15 cellular contexts compared by ENCODE assay signal in genomic region chr3:106242779-106243178, GRCh38.
A peak's percentile ranks its signal among the peaks of the same experiment; 100 is the strongest.
DNase-seq lines count a peak whose midpoint lies in the region; ATAC-seq, FAIRE-seq and TF ChIP-seq lines count a peak whose summit lies in the region.
"Had no signal": no experiment of that assay in that cellular context is flagged by ENCODE, and none has a peak within 500 bp of the region (broad histone marks: within the 10 kb centered on the region; RNA-seq: fewer than 3 reads in every experiment).

No MANE protein-coding gene starts in this region.

- H3K27ac ChIP-seq in GM12878 (ENCODE audit: control insufficient read depth, insufficient read depth) (no peak overlapping the region; the same call in 1 of the 2 replicates), brain microvascular endothelial cell (no peak overlapping the region), pancreas (no peak overlapping the region)
- H3K27ac ChIP-seq: coronary artery, uterus had no signal

- H3K4me3 Mint-ChIP-seq in natural killer cell, result no peak overlapping the region
- H3K4me3 Mint-ChIP-seq: naive thymus-derived CD8-positive, alpha-beta T cell; T-helper 17 cell had no signal

- no peaks in the 10 kb centered on the region for H3K27me3 ChIP-seq in GM12878 (replicated peaks in 1 of 2; ENCODE audit: control insufficient read depth in 2 of 2, insufficient read depth in 2 of 2, low read length in 1 of 2)
- H3K27me3 ChIP-seq in brain microvascular endothelial cell (replicated peaks), result no peaks in the 10 kb centered on the region
- peaks cover 0 to 5% (median 0%) of the 10 kb centered on the region in 4 donors for H3K27me3 ChIP-seq in pancreas
- H3K27me3 ChIP-seq: uterus had no signal

- in situ Hi-C loops in GM12878 (cut with MboI) (no loop called here), brain microvascular endothelial cell (cut with HindIII; ENCODE audit: low pct_ligation_motif_present, low sequenced_read_pairs) (no loop called here)

- 0 out of 2 replicates have a peak, but pooled peaks have one; percentile 35 for TF ChIP-seq POLR2A in GM12878 (IDR thresholded peaks at IDR 0.05; ENCODE audit: low read depth, low read length)

- CTCF ChIA-PET in GM12878 (lab: Yijun Ruan, JAX), result no interaction called here

- H3K4me2 ChIP-seq in GM12878 (ENCODE audit: control insufficient read depth, insufficient read depth), result no peak overlapping the region

- TF ChIP-seq CTCF in GM10266 (IDR thresholded peaks at IDR 0.05; ENCODE audit: control insufficient read depth, insufficient read depth, low read depth, missing control alignments), result no peak
- no peak for TF ChIP-seq CTCF in GM12878 (IDR thresholded peaks at IDR 0.05 in 2 of 3, conservative IDR thresholded peaks at IDR 0.05 in 1 of 3; ENCODE audit: control insufficient read depth in 2 of 3, extremely low read depth in 1 of 3, insufficient read depth in 1 of 3, low read depth in 3 of 3, low read length in 3 of 3)
- no peak for TF ChIP-seq CTCF in brain microvascular endothelial cell (IDR thresholded peaks at IDR 0.05; ENCODE audit: low read depth, low read length, missing control alignments)
- no peak for TF ChIP-seq CTCF in natural killer cell (IDR thresholded peaks at IDR 0.05)
- TF ChIP-seq CTCF in pancreas (IDR thresholded peaks at IDR 0.05), result no peak

- DNase-seq in GM10266 (ENCODE audit: extremely low spot score) (peak; percentile 5), GM12878 (ENCODE audit: low read depth, low spot score) (no peak), brain microvascular endothelial cell (no peak), natural killer cell (no peak), pancreas (no peak)
- DNase-seq in stimulated activated naive CD4-positive, alpha-beta T cell (lab: John Stamatoyannopoulos, UW), result no peak
- DNase-seq: islet precursor cell; naive thymus-derived CD8-positive, alpha-beta T cell; NCI-H1694; T-helper 17 cell; uterus had no signal

- H3K27me3 Mint-ChIP-seq in natural killer cell (ENCODE audit: low read depth in 2 of 2), result no peaks in the 10 kb centered on the region
- H3K27me3 Mint-ChIP-seq: naive thymus-derived CD8-positive, alpha-beta T cell; T-helper 17 cell had no signal

- no peak for FAIRE-seq in GM12878 (lab: Jason Lieb, UNC)
- FAIRE-seq in pancreas (lab: Jason Lieb, UNC), result no peak
- FAIRE-seq: G401.6 had no signal

- no peaks in the 10 kb centered on the region for H4K20me1 ChIP-seq in GM12878 (ENCODE audit: control insufficient read depth, insufficient read depth)

- H3K9me3 ChIP-seq in GM12878 (replicated peaks; ENCODE audit: control insufficient read depth, insufficient read depth, low read length), result peaks cover 2% of the 10 kb centered on the region; the same call in 2 of the 3 replicates
- no peaks in the 10 kb centered on the region for H3K9me3 ChIP-seq in pancreas
- H3K9me3 ChIP-seq: uterus had no signal

- H3K4me3 ChIP-seq in GM12878, result no peak overlapping the region
- H3K4me3 ChIP-seq in brain microvascular endothelial cell (ENCODE audit: low read depth, low read length), result no peak overlapping the region
- H3K4me3 ChIP-seq in pancreas, result no peak overlapping the region
- H3K4me3 ChIP-seq: coronary artery, uterus had no signal

- peak; percentile 83 for ATAC-seq in GM19395 (IDR thresholded peaks at IDR 0.05; ENCODE audit: unreplicated experiment)
- ATAC-seq in HG03095 (IDR thresholded peaks at IDR 0.05; ENCODE audit: unreplicated experiment), result peak; percentile 69
- ATAC-seq in GM12878, result peak; percentile 66
- no peak for ATAC-seq in natural killer cell
- ATAC-seq in pancreas, result no peak
- ATAC-seq: naive thymus-derived CD8-positive, alpha-beta T cell; T-helper 17 cell had no signal

- H3K4me1 Mint-ChIP-seq in natural killer cell, result no peaks in the 10 kb centered on the region
- H3K4me1 Mint-ChIP-seq: naive thymus-derived CD8-positive, alpha-beta T cell had no signal

- POLR2A ChIA-PET in GM12878 (lab: Charles Lee), result no interaction called here

- H3K9ac ChIP-seq in GM12878 (ENCODE audit: control insufficient read depth, insufficient read depth, low read length), result no peak overlapping the region

- no peaks in the 10 kb centered on the region for H3K36me3 Mint-ChIP-seq in natural killer cell

- RAD21 ChIA-PET in GM12878 (lab: Charles Lee; ENCODE audit: unreplicated experiment), result no interaction called here

- no peaks in the 10 kb centered on the region for H3K79me2 ChIP-seq in GM12878 (ENCODE audit: control insufficient read depth, insufficient read depth, low read length)

- intact Hi-C loops in GM12878 (cut with micrococcal nuclease; ENCODE audit: unreplicated experiment), result no loop called here
- intact Hi-C loops in natural killer cell (cut with micrococcal nuclease), result no loop called here
- intact Hi-C loops in pancreas (cut with DNase I), result no loop called here

- H3K36me3 ChIP-seq in GM12878 (ENCODE audit: control insufficient read depth in 2 of 2, insufficient read depth in 2 of 2, low read length in 1 of 2) (no peaks in the 10 kb centered on the region), brain microvascular endothelial cell (replicated peaks) (no peaks in the 10 kb centered on the region), pancreas (no peaks in the 10 kb centered on the region)
- H3K36me3 ChIP-seq: uterus had no signal

- SMC1A ChIA-PET in GM12878 (lab: Charles Lee; ENCODE audit: uncharacterized antibody, unreplicated experiment), result interaction anchor here (1.0 kb wide), 1 partner anchor 10 kb away, joined by 3 read pairs; no protein-coding TSS in a partner anchor

- TF ChIP-seq EP300 in GM12878 (IDR thresholded peaks at IDR 0.05; ENCODE audit: borderline replicate concordance in 1 of 2, control insufficient read depth in 1 of 2, low read depth in 2 of 2, low read length in 2 of 2), result no peak

- no peak for TF ChIP-seq RAD21 in GM12878 (IDR thresholded peaks at IDR 0.05; ENCODE audit: insufficient read depth, low read depth, low read length)

- BruUV-seq in GM12878 (replicated peaks; lab: Mats Ljungman, UMichigan), result no TSS peak

- WGBS in GM12878 (ENCODE audit: insufficient coverage, insufficient replicate concordance, low lambda C conversion rate, missing lambda C conversion rate), result 64% methylated on average over 3 of the region's 3 CpGs
- WGBS in pancreas, 2 donors, result 62 to 65% methylated on average over 3 of the region's 3 CpGs

- no peaks in the 10 kb centered on the region for H3K9me3 Mint-ChIP-seq in natural killer cell

- H3K27ac Mint-ChIP-seq in natural killer cell, result no peak overlapping the region
- H3K27ac Mint-ChIP-seq: T-helper 17 cell had no signal

- peaks cover 6% of the 10 kb centered on the region; the same call in 1 of the 2 replicates for H3K4me1 ChIP-seq in GM12878 (ENCODE audit: control insufficient read depth, insufficient read depth, low read length)
- H3K4me1 ChIP-seq in pancreas, result no peaks in the 10 kb centered on the region
- H3K4me1 ChIP-seq: uterus had no signal

- H2AFZ ChIP-seq in GM12878 (ENCODE audit: control insufficient read depth, low read depth, low read length), result no peak overlapping the region; the same call in 1 of the 2 replicates

TF ChIP-seq in GM12878, 131 proteins besides CTCF, POLR2A, EP300 and RAD21:
- TF ChIP-seq GABPA (IDR thresholded peaks at IDR 0.05; ENCODE audit: low read depth), result no peak
- TF ChIP-seq BACH1 (IDR thresholded peaks at IDR 0.05; ENCODE audit: borderline replicate concordance), result no peak
- TF ChIP-seq RUNX3 (IDR thresholded peaks at IDR 0.05; ENCODE audit: low read length), result peak; percentile 17; the same call in 1 of the 2 replicates
- TF ChIP-seq FOS (IDR thresholded peaks at IDR 0.05; ENCODE audit: borderline replicate concordance, extremely low read depth, insufficient read length), result no peak

Comparison
In these comparisons a context has a peak if more than half of its experiments do, and no peak if none do; other contexts are left out.
1. ATAC-seq: peak in GM19395 (single experiment), HG03095 (single experiment) and GM12878 (single experiment); none in natural killer cell (0 of 3) and pancreas (0 of 4).